In genomic region chr3:37168896-37169295, GRCh38 we compare ENCODE assay signal across 29 cellular contexts.
"Had no signal": no experiment of that assay in that cellular context is flagged by ENCODE, and none has a peak within 500 bp of the region (broad histone marks: within the 10 kb centered on the region; RNA-seq: fewer than 3 reads in every experiment).

No MANE protein-coding gene starts in this region.

- H3K27me3 ChIP-seq: breast epithelium, colonic mucosa, dorsolateral prefrontal cortex, neutrophil, right lobe of liver, upper lobe of right lung had no signal

- H3K36me3 ChIP-seq: breast epithelium, colonic mucosa, upper lobe of right lung had no signal

- ATAC-seq: activated CD8-positive, alpha-beta T cell treated with anti-CD3 and anti-CD28 coated beads for 36 hours; activated naive CD8-positive, alpha-beta T cell treated with anti-CD3 and anti-CD28 coated beads, Interleukin-2, amount 50 U/mL, for 24 hours; activated T-cell treated with anti-CD3 and anti-CD28 coated beads, Interleukin-2, amount 50 U/mL, for 4 hours; activated T-helper 17 cell treated with anti-CD3 and anti-CD28 coated beads, Interleukin-2, amount 50 U/mL, for 72 hours; effector memory CD8-positive, alpha-beta T cell; left lobe of liver; lower lobe of right lung; SK-N-SH treated with all-trans-retinoic acid at 6 μM for 48 hours; stimulated activated naive CD8-positive, alpha-beta T cell treated with anti-CD3 and anti-CD28 coated beads, Interleukin-15, Interleukin-2, amounts not matched to agents 100 U/mL and 50 U/mL, for 24 hours; upper lobe of right lung had no signal

- H3K4me1 ChIP-seq: breast epithelium had no signal

- H3K4me3 ChIP-seq: breast epithelium, colonic mucosa, dorsolateral prefrontal cortex, lower lobe of right lung, right lobe of liver, upper lobe of right lung had no signal

- DNase-seq: activated CD4-positive, alpha-beta T cell treated with anti-CD3 and anti-CD28 coated beads, Interleukin-2, amount 10 ng/mL, durations not matched to agents 7 days and 5 days; activated CD4-positive, CD25-positive, alpha-beta regulatory T cell treated with anti-CD3 and anti-CD28 coated beads, Interleukin-2, amount 50 U/mL, for 72 hours; activated CD8-positive, alpha-beta T cell treated with anti-CD3 and anti-CD28 coated beads for 36 hours; activated naive CD8-positive, alpha-beta T cell treated with anti-CD3 and anti-CD28 coated beads, Interleukin-2, amount 50 U/mL, for 24 hours; activated T-cell treated with anti-CD3 and anti-CD28 coated beads, Interleukin-2, amount 50 U/mL, for 4 hours; amygdala; central memory CD4-positive, alpha-beta T cell; colonic mucosa; dorsolateral prefrontal cortex; effector memory CD8-positive, alpha-beta T cell; erythroblast; head of caudate nucleus; hypothalamus; immature natural killer cell; kidney; lower lobe of right lung; mesendoderm; naive B cell; nephron progenitor cell; right lobe of liver; stimulated activated CD4-positive, alpha-beta T cell treated with anti-CD3 and anti-CD28 coated beads, Interleukin-4, amount 100 ng/mL, for 1 hour; stimulated activated naive CD8-positive, alpha-beta T cell treated with anti-CD3 and anti-CD28 coated beads, Interleukin-15, Interleukin-2, amounts not matched to agents 100 U/mL and 50 U/mL, for 24 hours; T-helper 2 cell; upper lobe of right lung had no signal

- H3K9me3 ChIP-seq: breast epithelium, colonic mucosa, lower lobe of right lung, neutrophil, right lobe of liver, upper lobe of right lung had no signal

- H3K27ac ChIP-seq: breast epithelium, lower lobe of right lung, neutrophil, upper lobe of right lung had no signal
